Comparison of ENCODE assay signal across 9 cellular contexts in the genomic region with DNA sequence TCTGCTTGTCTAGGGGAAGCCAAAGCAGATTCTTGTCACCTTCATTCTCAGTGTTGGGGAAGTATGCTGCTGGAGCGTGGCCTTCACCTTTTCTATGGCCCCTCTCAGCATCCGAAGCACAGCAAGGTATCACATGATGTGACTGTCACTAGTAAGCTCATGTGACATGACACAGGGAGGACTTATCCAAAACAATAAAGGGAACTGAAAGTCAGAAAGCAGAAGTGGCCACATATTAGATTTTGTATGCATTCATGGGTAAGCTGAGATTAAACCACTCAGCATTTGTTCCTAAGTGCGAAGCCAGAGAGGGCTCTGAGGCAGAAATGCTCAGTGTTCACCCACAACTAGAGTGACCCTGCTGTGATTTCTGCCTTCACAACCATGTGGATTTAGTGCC.
A peak's percentile ranks its signal among the peaks of the same experiment; 100 is the strongest.
DNase-seq lines count a peak whose midpoint lies in the region; ATAC-seq and TF ChIP-seq lines count a peak whose summit lies in the region.
"Had no signal": no experiment of that assay in that cellular context is flagged by ENCODE, and none has a peak within 500 bp of the region (broad histone marks: within the 10 kb centered on the region; RNA-seq: fewer than 3 reads in every experiment).

No MANE protein-coding gene starts in this region.

- H3K27me3 Mint-ChIP-seq in endodermal cell (ENCODE audit: insufficient read depth), result peaks cover 79% of the 10 kb centered on the region

- ATAC-seq in GM18511 (IDR thresholded peaks at IDR 0.05; ENCODE audit: unreplicated experiment) (peak; percentile 100), GM21529 (IDR thresholded peaks at IDR 0.05; ENCODE audit: unreplicated experiment) (peak; percentile 98), HG03439 (IDR thresholded peaks at IDR 0.05; ENCODE audit: unreplicated experiment) (peak; percentile 99), SK-N-SH treated with all-trans-retinoic acid at 6 μM for 48 hours (no peak)
- ATAC-seq: K562 had no signal

- H3K9me3 Mint-ChIP-seq in endodermal cell, result peaks cover 4% of the 10 kb centered on the region

- H3K4me1 Mint-ChIP-seq in endodermal cell, result peaks cover 9% of the 10 kb centered on the region

- H3K9me3 ChIP-seq in endodermal cell (ENCODE audit: control insufficient read depth, low read length), result peaks cover 11% of the 10 kb centered on the region

- H3K36me3 Mint-ChIP-seq in endodermal cell (ENCODE audit: low read depth), result no peaks in the 10 kb centered on the region

- H3K36me3 ChIP-seq in endodermal cell (ENCODE audit: control insufficient read depth, insufficient read depth, low read length), result no peaks in the 10 kb centered on the region

- H3K27me3 ChIP-seq in endodermal cell (ENCODE audit: control insufficient read depth, insufficient read depth, low read length, poor library complexity, severe bottlenecking), result peaks cover 100% of the 10 kb centered on the region

- no peak overlapping the region for H3K9ac ChIP-seq in endodermal cell (ENCODE audit: extremely low read depth, low read length, poor library complexity, severe bottlenecking)

- H3K4me3 Mint-ChIP-seq in endodermal cell, result no peak overlapping the region

- no peak overlapping the region for H3K4me3 ChIP-seq in endodermal cell (ENCODE audit: low read length)
- H3K4me3 ChIP-seq: K562 had no signal

- H3K27ac Mint-ChIP-seq in endodermal cell, result no peak overlapping the region

- WGBS in endodermal cell (ENCODE audit: insufficient coverage in 1 of 2, insufficient read length in 1 of 2), 2 experiments, result 96 to 98% methylated on average over 3 of the region's 3 CpGs

- peaks cover 4% of the 10 kb centered on the region for H3K4me1 ChIP-seq in endodermal cell (ENCODE audit: control insufficient read depth, insufficient read depth, low read length)

- no peak overlapping the region for H3K27ac ChIP-seq in endodermal cell (ENCODE audit: low read depth, low read length)

- no peak for TF ChIP-seq CTCF in endodermal cell (conservative IDR thresholded peaks at IDR 0.05)

- DNase-seq in germinal center (ENCODE audit: low spot score) (peak; percentile 62), DMS53 treated with DMSO at 0.1 percent for 48 hours (lab: John Stamatoyannopoulos, UW; ENCODE audit: unreplicated experiment) (no peak), endodermal cell (no peak)
- no peak for DNase-seq in stimulated activated CD4-positive, alpha-beta T cell treated with anti-CD3 and anti-CD28 coated beads, Interleukin-4, amount 100 ng/mL, for 1 hour

TF ChIP-seq in SK-N-SH treated with all-trans-retinoic acid at 6 μM for 48 hours, 23 proteins besides CTCF, POLR2A, EP300 and RAD21:
- TF ChIP-seq ZNF8 (CRISPR knock-in tag; IDR thresholded peaks at IDR 0.05) (no peak), ZNF70 (CRISPR knock-in tag; IDR thresholded peaks at IDR 0.05) (no peak), OSR1 (CRISPR knock-in tag; IDR thresholded peaks at IDR 0.05) (no peak), ISL1 (CRISPR knock-in tag; IDR thresholded peaks at IDR 0.05) (no peak)
- TF ChIP-seq, protein P1, sequence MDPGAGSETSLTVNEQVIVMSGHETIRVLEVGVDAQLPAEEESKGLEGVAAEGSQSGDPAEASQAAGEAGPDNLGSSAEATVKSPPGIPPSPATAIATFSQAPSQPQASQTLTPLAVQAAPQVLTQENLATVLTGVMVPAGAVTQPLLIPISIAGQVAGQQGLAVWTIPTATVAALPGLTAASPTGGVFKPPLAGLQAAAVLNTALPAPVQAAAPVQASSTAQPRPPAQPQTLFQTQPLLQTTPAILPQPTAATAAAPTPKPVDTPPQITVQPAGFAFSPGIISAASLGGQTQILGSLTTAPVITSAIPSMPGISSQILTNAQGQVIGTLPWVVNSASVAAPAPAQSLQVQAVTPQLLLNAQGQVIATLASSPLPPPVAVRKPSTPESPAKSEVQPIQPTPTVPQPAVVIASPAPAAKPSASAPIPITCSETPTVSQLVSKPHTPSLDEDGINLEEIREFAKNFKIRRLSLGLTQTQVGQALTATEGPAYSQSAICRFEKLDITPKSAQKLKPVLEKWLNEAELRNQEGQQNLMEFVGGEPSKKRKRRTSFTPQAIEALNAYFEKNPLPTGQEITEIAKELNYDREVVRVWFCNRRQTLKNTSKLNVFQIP (CRISPR knock-in tag; IDR thresholded peaks at IDR 0.05; ENCODE audit: borderline replicate concordance, low read depth), result no peak
